Comparison of ENCODE assay signal across 8 cellular contexts in the genomic region with DNA sequence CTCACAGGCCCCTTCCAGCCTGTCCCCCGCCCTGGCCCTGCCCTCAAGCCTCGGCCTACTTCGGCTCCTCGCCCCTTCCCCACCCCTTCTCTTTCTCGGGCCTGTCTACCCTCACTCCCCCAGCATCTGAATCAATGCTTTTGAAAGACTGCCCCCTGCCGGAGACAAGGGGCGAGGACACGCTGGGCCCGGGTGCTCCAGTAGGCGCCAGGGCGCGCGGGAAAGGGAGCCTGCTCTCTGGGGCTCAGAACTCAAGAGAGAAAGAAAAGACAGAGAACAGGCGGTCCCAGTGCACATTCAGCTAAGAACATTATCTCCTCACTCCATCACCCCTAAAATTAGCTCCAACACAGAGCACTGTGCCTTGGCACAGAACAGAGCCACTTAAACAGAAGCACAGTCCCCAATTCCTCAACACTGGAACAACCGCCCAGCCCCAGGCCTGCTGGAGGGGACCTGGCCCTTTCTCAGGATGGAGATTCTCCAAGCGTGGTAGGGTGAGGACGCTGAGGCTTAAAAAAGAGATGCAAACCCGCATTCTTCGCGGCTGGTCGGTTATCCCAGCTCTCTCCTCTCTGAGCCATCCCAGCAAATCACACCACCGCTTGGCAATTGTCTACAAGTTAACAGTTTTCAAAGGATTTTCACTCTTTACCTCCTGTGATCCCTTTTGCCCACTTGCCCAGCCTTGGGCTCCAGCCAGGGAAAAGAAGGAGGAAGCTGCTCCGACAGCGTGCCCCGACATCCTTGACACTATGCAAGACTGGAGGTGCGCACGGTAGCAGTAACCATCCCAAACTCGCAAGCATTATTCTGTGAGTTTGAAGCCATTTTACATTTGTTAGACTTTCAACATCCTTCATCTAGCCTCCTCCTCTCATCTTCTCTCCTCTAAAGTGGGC. TPM values are rescaled to one million over a fixed set of nuclear protein-coding genes. Genes with fewer than 3 reads are reported as not detected.
DNase-seq lines count a peak whose midpoint lies in the region; ATAC-seq and TF ChIP-seq lines count a peak whose summit lies in the region.

No MANE protein-coding gene starts in this region.

- peak; percentile 14 for DNase-seq in DMS153 (lab: John Stamatoyannopoulos, UW)
- no peak for DNase-seq in NT2/D1 (ENCODE audit: low read depth, low spot score)
- DNase-seq in activated CD8-positive, alpha-beta memory T cell treated with anti-CD3 and anti-CD28 coated beads, Interleukin-2, amount 50 U/mL, for 4 hours = peak; percentile 82
- DNase-seq in endothelial cell (ENCODE audit: low spot score) = peak; percentile 85
- DNase-seq in midbrain (lab: John Stamatoyannopoulos, UW) = peak; percentile 84
- DNase-seq in stimulated activated CD8-positive, alpha-beta memory T cell treated with anti-CD3 and anti-CD28 coated beads, Interleukin-2, amount 100 ng/mL, for 1 hour (ENCODE audit: low read depth in 2 of 2) = peak; percentile 57 to 66

- peaks cover 15% of the 10 kb centered on the region for H3K27me3 Mint-ChIP-seq in endothelial cell (ENCODE audit: unreplicated experiment)

- peak overlapping the region; percentile 94 for H3K9ac ChIP-seq in NT2/D1 (ENCODE audit: insufficient read length, low read depth)

- no peaks in the 10 kb centered on the region for H3K27me3 ChIP-seq in NT2/D1 (ENCODE audit: insufficient read depth, insufficient read length)

- peak; percentile 88 for TF ChIP-seq CTCF in endothelial cell (IDR thresholded peaks at IDR 0.05; ENCODE audit: unreplicated experiment)

- peaks cover 21% of the 10 kb centered on the region for H3K36me3 Mint-ChIP-seq in endothelial cell (ENCODE audit: low read depth, unreplicated experiment)

- ATAC-seq in HG03280 (IDR thresholded peaks at IDR 0.05; ENCODE audit: unreplicated experiment) (peak; percentile 40), GM21825 (IDR thresholded peaks at IDR 0.05; ENCODE audit: unreplicated experiment) (no peak)

- H3K36me3 ChIP-seq in NT2/D1 (ENCODE audit: insufficient read depth, insufficient read length, low read length) = peaks cover 41% of the 10 kb centered on the region

- H3K4me1 ChIP-seq in NT2/D1 (ENCODE audit: insufficient read depth, insufficient read length) = peaks cover 11% of the 10 kb centered on the region

- peak overlapping the region; percentile 71 for H3K4me3 ChIP-seq in NT2/D1 (ENCODE audit: insufficient read length, low read depth)

- H3K4me1 Mint-ChIP-seq in endothelial cell (ENCODE audit: unreplicated experiment) = peaks cover 20% of the 10 kb centered on the region

- no peak overlapping the region for H3K27ac Mint-ChIP-seq in endothelial cell (ENCODE audit: unreplicated experiment)

- no peaks in the 10 kb centered on the region for H3K9me3 Mint-ChIP-seq in endothelial cell (ENCODE audit: unreplicated experiment)

- H3K4me3 Mint-ChIP-seq in endothelial cell (ENCODE audit: unreplicated experiment) = peak overlapping the region; percentile 97

- peaks cover 10% of the 10 kb centered on the region; the same call in 1 of the 2 replicates for H3K9me3 ChIP-seq in NT2/D1 (ENCODE audit: insufficient read depth, low read length)

RNA-seq across cellular contexts. Expression of a gene that starts 2.1 kb away (rescaled TPM):
- 70.6 TPM for total RNA-seq in endothelial cell (ENCODE audit: unreplicated experiment)

RNA-seq across cellular contexts. Expression of a gene that starts 14.0 kb away (rescaled TPM):
- 30.6 TPM for total RNA-seq in endothelial cell (ENCODE audit: unreplicated experiment)

RNA-seq across cellular contexts. Expression of a gene that starts 18.4 kb away (rescaled TPM):
- total RNA-seq in endothelial cell (ENCODE audit: unreplicated experiment) = 336 TPM

RNA-seq across cellular contexts. Expression of a gene that starts 28.3 kb away (rescaled TPM):
- total RNA-seq in endothelial cell (ENCODE audit: unreplicated experiment) = 0.33 TPM

RNA-seq across cellular contexts. Expression of a gene that starts 35.7 kb away (rescaled TPM):
- not detected for total RNA-seq in endothelial cell (ENCODE audit: unreplicated experiment)
